8 cellular contexts compared by ENCODE assay signal in the genomic region with DNA sequence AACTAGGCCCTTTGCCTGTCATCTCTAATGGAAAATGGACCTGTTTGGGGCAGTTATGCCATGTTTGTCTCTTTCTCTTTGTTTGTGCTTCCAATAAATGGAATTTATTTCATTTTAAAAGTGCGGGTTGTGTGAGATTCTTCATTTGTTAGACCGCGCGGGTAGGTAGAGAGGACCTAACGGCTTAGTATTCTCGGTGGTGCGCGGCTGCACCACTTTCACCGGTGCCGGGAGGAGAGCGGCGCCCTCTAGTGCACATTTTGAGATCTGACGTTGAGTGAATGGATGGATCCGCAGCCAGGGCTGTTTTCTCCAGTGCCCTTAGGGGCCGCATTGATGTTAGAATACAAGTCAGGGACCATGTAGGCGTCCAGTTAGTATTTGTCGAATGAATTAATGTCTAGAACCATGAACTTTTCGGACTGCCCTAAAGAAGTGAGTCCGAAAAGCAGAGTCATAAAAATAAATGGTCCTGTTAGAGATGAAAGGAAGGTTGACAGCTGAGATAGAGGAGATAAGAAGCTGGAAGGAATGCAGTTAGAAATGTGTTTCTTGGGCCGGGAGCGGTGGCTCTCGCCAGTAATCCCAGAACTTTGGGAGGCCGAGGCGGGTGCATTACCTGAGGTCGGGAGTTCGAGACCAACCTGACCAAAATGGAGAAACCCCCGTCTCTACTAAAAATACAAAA. TPM values are rescaled to one million over a fixed set of nuclear protein-coding genes. Genes with fewer than 3 reads are reported as not detected.
DNase-seq lines count a peak whose midpoint lies in the region; ATAC-seq and TF ChIP-seq lines count a peak whose summit lies in the region.

No MANE protein-coding gene starts in this region.

- no peak for TF ChIP-seq POLR2A in lower leg skin (IDR thresholded peaks at IDR 0.05)

- DNase-seq in CD1c-positive myeloid dendritic cell (ENCODE audit: extremely low spot score): peak; percentile 84
- peak; percentile 38 to 93 for DNase-seq in NCI-H526 (lab: John Stamatoyannopoulos, UW)
- peak; percentile 93 for DNase-seq in activated CD4-positive, alpha-beta T cell treated with anti-CD3 and anti-CD28 coated beads for 36 hours
- DNase-seq in cerebellum (ENCODE audit: low spot score): peak; percentile 80
- peak; percentile 73 to 96 for DNase-seq in lower leg skin (ENCODE audit: low spot score in 2 of 2)
- peak; percentile 67 to 78 (median 67) for DNase-seq in stimulated activated CD4-positive, alpha-beta T cell treated with anti-CD3 and anti-CD28 coated beads, TNF-alpha, amount 100 ng/mL, for 4 hours (ENCODE audit: low read depth in 3 of 3)

- no peak overlapping the region for H3K4me3 ChIP-seq in lower leg skin (ENCODE audit: low read depth, poor library complexity, severe bottlenecking)

- POLR2A ChIA-PET in activated CD4-positive, alpha-beta T cell treated with anti-CD3 and anti-CD28 coated beads for 36 hours (lab: Charles Lee): interaction anchor here (0.6 kb wide), 1 partner anchor 48 kb away, joined by 3 read pairs; no protein-coding TSS in a partner anchor

- H3K27me3 Mint-ChIP-seq in activated CD4-positive, alpha-beta T cell treated with anti-CD3 and anti-CD28 coated beads for 36 hours: no peaks in the 10 kb centered on the region

- H3K36me3 Mint-ChIP-seq in activated CD4-positive, alpha-beta T cell treated with anti-CD3 and anti-CD28 coated beads for 36 hours (ENCODE audit: low read depth): no peaks in the 10 kb centered on the region

- peaks cover 5% of the 10 kb centered on the region for H3K4me1 Mint-ChIP-seq in activated CD4-positive, alpha-beta T cell treated with anti-CD3 and anti-CD28 coated beads for 36 hours

- CTCF ChIA-PET in activated CD4-positive, alpha-beta T cell treated with anti-CD3 and anti-CD28 coated beads for 36 hours (lab: Charles Lee): interaction anchor here (0.6 to 1.4 kb wide), 13 partner anchors 9 to 343 kb away, joined by 3 to 6 read pairs (median 4); no protein-coding TSS in a partner anchor

- 12 to 14% methylated on average over 27 of the region's 27 CpGs for WGBS in lower leg skin, 2 donors

- ATAC-seq in GM19395 (IDR thresholded peaks at IDR 0.05; ENCODE audit: unreplicated experiment): peak; percentile 99
- ATAC-seq in HG03457 (IDR thresholded peaks at IDR 0.05; ENCODE audit: unreplicated experiment): peak; percentile 83
- peak; percentile 100 for ATAC-seq in activated CD4-positive, alpha-beta T cell treated with anti-CD3 and anti-CD28 coated beads for 36 hours

- peak overlapping the region; percentile 2 for H3K27ac Mint-ChIP-seq in activated CD4-positive, alpha-beta T cell treated with anti-CD3 and anti-CD28 coated beads for 36 hours

- TF ChIP-seq CTCF in lower leg skin (IDR thresholded peaks at IDR 0.05): no peak

- no peak overlapping the region for H3K4me3 Mint-ChIP-seq in activated CD4-positive, alpha-beta T cell treated with anti-CD3 and anti-CD28 coated beads for 36 hours

- intact Hi-C loops in activated CD4-positive, alpha-beta T cell treated with anti-CD3 and anti-CD28 coated beads for 36 hours (cut with DNase I, micrococcal nuclease): loop anchor here (1.0 to 10.0 kb wide), 6 partner anchors 14 to 366 kb away; a partner anchor contains a TSS
- intact Hi-C loops in lower leg skin (cut with DNase I; ENCODE audit: low total_unique reads): no loop called here

- H3K9me3 Mint-ChIP-seq in activated CD4-positive, alpha-beta T cell treated with anti-CD3 and anti-CD28 coated beads for 36 hours (ENCODE audit: low read depth): no peaks in the 10 kb centered on the region

RNA-seq across cellular contexts. Expression of a gene that starts 29.3 kb away (rescaled TPM):
- total RNA-seq in activated CD4-positive, alpha-beta T cell treated with anti-CD3 and anti-CD28 coated beads for 36 hours: 1 to 10 TPM; 7.7 to 9.6 TPM
- 2.5 TPM for total RNA-seq in cerebellum
- 10 to 100 TPM in 1 of 4 donors, 1 to 10 TPM in 3; 2.3 to 10.7 (median 3.4) TPM for total RNA-seq in lower leg skin

RNA-seq across cellular contexts. Expression of a gene that starts 42.0 kb away (rescaled TPM):
- 1 to 10 TPM; 3.9 to 5.1 TPM for total RNA-seq in activated CD4-positive, alpha-beta T cell treated with anti-CD3 and anti-CD28 coated beads for 36 hours
- total RNA-seq in cerebellum (8.2 TPM), lower leg skin (1 to 10 TPM; 1.4 to 3.8 (median 2.4) TPM)

RNA-seq across cellular contexts. Expression of a gene that starts 52.5 kb away (rescaled TPM):
- 10 to 100 TPM; 48.2 to 55.6 TPM for total RNA-seq in activated CD4-positive, alpha-beta T cell treated with anti-CD3 and anti-CD28 coated beads for 36 hours
- total RNA-seq in cerebellum: 41.2 TPM
- total RNA-seq in lower leg skin: 10 to 100 TPM; 47.8 to 71.4 (median 63.9) TPM
